Comparison of ENCODE assay signal across 29 cellular contexts in genomic region chr7:69625798-69626197, GRCh38.
"Had no signal": no experiment of that assay in that cellular context is flagged by ENCODE, and none has a peak within 500 bp of the region (broad histone marks: within the 10 kb centered on the region; RNA-seq: fewer than 3 reads in every experiment).

No MANE protein-coding gene starts in this region.

- H3K27me3 Mint-ChIP-seq: activated B cell treated with CpG ODN at 0.5 μM for 24 hours; activated T-helper 17 cell treated with anti-CD3 and anti-CD28 coated beads, Interleukin-2, amount 50 U/mL, for 72 hours; brain had no signal

- H3K9me3 Mint-ChIP-seq: activated B cell treated with CpG ODN at 0.5 μM for 24 hours; activated CD8-positive, alpha-beta T cell treated with anti-CD3 and anti-CD28 coated beads for 36 hours; activated naive CD4-positive, alpha-beta T cell treated with anti-CD3 and anti-CD28 coated beads for 36 hours; activated naive CD4-positive, alpha-beta T cell treated with anti-CD3 and anti-CD28 coated beads, Interleukin-2, amount 50 U/mL, for 72 hours; activated naive CD8-positive, alpha-beta T cell treated with anti-CD3 and anti-CD28 coated beads, Interleukin-2, amount 10 ng/mL, durations not matched to agents 7 days and 5 days; activated T-cell treated with anti-CD3 and anti-CD28 coated beads, Interleukin-2, amount 50 U/mL, for 4 hours; activated T-helper 17 cell treated with anti-CD3 and anti-CD28 coated beads, Interleukin-2, amount 50 U/mL, for 72 hours; brain; T-helper 2 cell treated with Interferon-gamma antibody and Interleukin-4, amounts not matched to agents 5 μg/mL and 100 μg/mL, for 36 hours had no signal

- H3K27ac Mint-ChIP-seq: activated B cell treated with CpG ODN at 0.5 μM for 24 hours; activated CD8-positive, alpha-beta T cell treated with anti-CD3 and anti-CD28 coated beads for 36 hours; activated naive CD4-positive, alpha-beta T cell treated with anti-CD3 and anti-CD28 coated beads for 36 hours; activated naive CD4-positive, alpha-beta T cell treated with anti-CD3 and anti-CD28 coated beads, Interleukin-2, amount 50 U/mL, for 72 hours; activated naive CD8-positive, alpha-beta T cell treated with anti-CD3 and anti-CD28 coated beads, Interleukin-2, amount 10 ng/mL, durations not matched to agents 7 days and 5 days; activated T-helper 17 cell treated with anti-CD3 and anti-CD28 coated beads, Interleukin-2, amount 50 U/mL, for 72 hours; T-helper 17 cell; T-helper 2 cell treated with Interferon-gamma antibody and Interleukin-4, amounts not matched to agents 5 μg/mL and 100 μg/mL, for 36 hours had no signal

- H3K27ac ChIP-seq: ascending aorta, breast epithelium, cardiac muscle cell, colonic mucosa, WERI-Rb-1 had no signal

- H3K27me3 ChIP-seq: ascending aorta, breast epithelium, cardiac muscle cell, colonic mucosa had no signal

- H3K4me3 ChIP-seq: ascending aorta, breast epithelium, cardiac muscle cell, colonic mucosa had no signal

- DNase-seq: activated B cell treated with CpG ODN at 0.5 μM for 24 hours; activated CD4-positive, alpha-beta T cell treated with anti-CD3 and anti-CD28 coated beads for 48 hours; activated CD4-positive, alpha-beta T cell treated with anti-CD3 and anti-CD28 coated beads, Interleukin-2, amount 50 U/mL, for 1 hour; activated CD4-positive, alpha-beta T cell treated with anti-CD3 and anti-CD28 coated beads, Interleukin-2, amount 50 U/mL, for 48 hours; activated CD8-positive, alpha-beta memory T cell treated with anti-CD3 and anti-CD28 coated beads for 24 hours; activated CD8-positive, alpha-beta T cell treated with anti-CD3 and anti-CD28 coated beads for 36 hours; activated effector memory CD4-positive, alpha-beta T cell treated with Interleukin-2 at 50 U/mL for 16 hours; activated gamma-delta T cell treated with Interleukin-2 at 50 U/mL for 16 hours; activated naive CD4-positive, alpha-beta T cell treated with anti-CD3 and anti-CD28 coated beads for 36 hours; activated naive CD8-positive, alpha-beta T cell treated with anti-CD3 and anti-CD28 coated beads, Interleukin-2, amount 10 ng/mL, durations not matched to agents 7 days and 5 days; activated T-cell treated with anti-CD3 and anti-CD28 coated beads, Interleukin-2, amount 50 U/mL, for 4 hours; central memory CD4-positive, alpha-beta T cell; cerebellar nuclear complex; colonic mucosa; effector CD8-positive, alpha-beta T cell; foreskin fibroblast; head of caudate nucleus; T-helper 17 cell; T1000; WERI-Rb-1 had no signal

- H3K36me3 ChIP-seq: ascending aorta, breast epithelium, cardiac muscle cell, colonic mucosa, WERI-Rb-1 had no signal

- ATAC-seq: activated CD4-positive, CD25-positive, alpha-beta regulatory T cell treated with anti-CD3 and anti-CD28 coated beads, Interleukin-2, amount 50 U/mL, for 24 hours; activated CD8-positive, alpha-beta T cell treated with anti-CD3 and anti-CD28 coated beads for 36 hours; activated naive CD4-positive, alpha-beta T cell treated with anti-CD3 and anti-CD28 coated beads, Interleukin-2, amount 50 U/mL, for 72 hours; activated T-cell treated with anti-CD3 and anti-CD28 coated beads, Interleukin-2, amount 50 U/mL, for 4 hours; activated T-helper 17 cell treated with anti-CD3 and anti-CD28 coated beads, Interleukin-2, amount 50 U/mL, for 72 hours; esophagus mucosa; T-helper 17 cell had no signal

- H3K9me3 ChIP-seq: ascending aorta, breast epithelium, colonic mucosa had no signal

- H3K36me3 Mint-ChIP-seq: activated naive CD4-positive, alpha-beta T cell treated with anti-CD3 and anti-CD28 coated beads, Interleukin-2, amount 50 U/mL, for 72 hours; activated naive CD8-positive, alpha-beta T cell treated with anti-CD3 and anti-CD28 coated beads, Interleukin-2, amount 10 ng/mL, durations not matched to agents 7 days and 5 days; brain had no signal

- H3K4me3 Mint-ChIP-seq: activated B cell treated with CpG ODN at 0.5 μM for 24 hours; activated CD8-positive, alpha-beta T cell treated with anti-CD3 and anti-CD28 coated beads for 36 hours; activated naive CD4-positive, alpha-beta T cell treated with anti-CD3 and anti-CD28 coated beads for 36 hours; activated naive CD8-positive, alpha-beta T cell treated with anti-CD3 and anti-CD28 coated beads, Interleukin-2, amount 10 ng/mL, durations not matched to agents 7 days and 5 days; activated T-cell treated with anti-CD3 and anti-CD28 coated beads, Interleukin-2, amount 50 U/mL, for 4 hours; activated T-helper 17 cell treated with anti-CD3 and anti-CD28 coated beads, Interleukin-2, amount 50 U/mL, for 72 hours; T-helper 17 cell; T-helper 2 cell treated with Interferon-gamma antibody and Interleukin-4, amounts not matched to agents 5 μg/mL and 100 μg/mL, for 36 hours had no signal

- H3K4me1 Mint-ChIP-seq: activated naive CD8-positive, alpha-beta T cell treated with anti-CD3 and anti-CD28 coated beads, Interleukin-2, amount 10 ng/mL, durations not matched to agents 7 days and 5 days; activated T-helper 17 cell treated with anti-CD3 and anti-CD28 coated beads, Interleukin-2, amount 50 U/mL, for 72 hours; T-helper 17 cell had no signal

- H3K4me1 ChIP-seq: ascending aorta, breast epithelium, colonic mucosa had no signal
